Comparison of ENCODE assay signal across 1 cellular context in the genomic region with DNA sequence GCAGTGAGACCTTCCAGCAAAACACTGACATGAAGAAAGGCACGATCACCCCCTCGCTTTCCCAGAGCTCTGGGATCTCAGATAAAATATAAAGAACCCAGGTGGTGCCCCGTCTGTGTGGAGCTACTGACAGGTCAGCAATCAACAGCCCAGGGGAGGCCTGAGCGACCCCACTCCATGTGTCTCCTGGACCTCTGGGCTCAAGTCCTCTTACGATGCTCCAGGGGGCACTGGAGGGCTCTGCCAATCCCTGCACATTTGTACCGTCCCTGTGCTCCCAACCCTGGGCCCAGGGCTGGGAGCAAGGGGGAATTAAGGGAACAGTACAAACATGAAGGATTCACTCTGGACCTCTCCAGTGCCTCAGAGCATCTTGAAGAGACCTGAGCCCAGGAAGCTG.
TF ChIP-seq lines count a peak whose summit lies in the region.

No MANE protein-coding gene starts in this region.

TF ChIP-seq in GM23338, 12 proteins besides CTCF, POLR2A, EP300 and RAD21 (continued from another document):
- TF ChIP-seq EZH2phosphoT487 (IDR thresholded peaks at IDR 0.05; ENCODE audit: unreplicated experiment) (no peak), STAT1 (IDR thresholded peaks at IDR 0.05; ENCODE audit: unreplicated experiment) (no peak)
